Comparison of ENCODE assay signal across 9 cellular contexts in the genomic region with DNA sequence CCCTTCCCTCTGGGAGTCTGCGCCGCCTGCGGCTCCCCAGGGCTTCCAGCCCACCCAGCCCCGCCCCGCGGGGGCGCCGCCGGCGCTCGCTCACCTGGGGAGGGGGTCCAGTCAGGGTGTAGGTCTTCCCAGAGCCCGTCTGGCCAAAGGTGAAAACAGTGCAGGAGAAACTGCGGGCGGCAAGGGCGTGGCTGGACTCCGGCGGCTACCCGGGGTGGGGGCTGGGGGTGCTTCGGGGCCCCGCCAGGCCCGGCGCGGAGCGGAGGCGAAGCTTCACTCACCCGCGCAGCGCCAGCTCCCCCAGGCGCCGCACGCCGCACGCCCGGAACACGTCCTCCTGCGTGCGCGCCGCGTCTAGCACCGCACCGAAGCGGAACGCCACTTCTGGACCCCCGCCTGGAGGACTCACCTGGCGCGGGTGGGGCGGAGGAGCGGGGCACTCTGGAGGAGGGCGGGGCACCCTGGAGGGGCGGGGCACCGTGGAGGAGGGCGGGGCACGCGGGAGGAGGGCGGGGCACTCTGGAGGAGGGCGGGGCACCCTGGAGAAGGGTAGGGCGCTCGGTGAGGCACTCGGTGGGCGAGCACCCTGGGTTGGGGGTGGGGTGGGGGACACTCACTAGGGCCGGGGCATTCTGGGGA. TPM values are rescaled to one million over a fixed set of nuclear protein-coding genes. Genes with fewer than 3 reads are reported as not detected.
DNase-seq lines count a peak whose midpoint lies in the region; ATAC-seq and TF ChIP-seq lines count a peak whose summit lies in the region.
"Had no signal": no experiment of that assay in that cellular context is flagged by ENCODE, and none has a peak within 500 bp of the region (broad histone marks: within the 10 kb centered on the region; RNA-seq: fewer than 3 reads in every experiment).

No MANE protein-coding gene starts in this region.

- BruUV-seq in Panc1 (replicated peaks; lab: Mats Ljungman, UMichigan), result no TSS peak

- peak overlapping the region in 1 of 3 experiments; percentile 99 for H3K27ac Mint-ChIP-seq in nephron

- H3K27me3 ChIP-seq in GM23248 (replicated peaks; ENCODE audit: insufficient read depth) (no peaks in the 10 kb centered on the region; the same call in 1 of the 2 replicates), Panc1 (ENCODE audit: control insufficient read depth, insufficient read depth, low read length) (no peaks in the 10 kb centered on the region), esophagus squamous epithelium (peaks cover 0 to 62% (median 3%) of the 10 kb centered on the region in 4 donors)

- H3K27ac ChIP-seq in GM23248 (no peak overlapping the region), Panc1 (ENCODE audit: low read length) (no peak overlapping the region), esophagus squamous epithelium (no peak overlapping the region)

- POLR2A ChIA-PET in Panc1 (lab: Charles Lee), result no interaction called here

- H3K36me3 Mint-ChIP-seq in nephron (ENCODE audit: low read depth), result peaks cover 20% of the 10 kb centered on the region

- no peaks in the 10 kb centered on the region for H4K20me1 ChIP-seq in GM23248 (ENCODE audit: insufficient read depth)

- peaks cover 30% of the 10 kb centered on the region for H3K4me1 Mint-ChIP-seq in nephron

- intact Hi-C loops in Panc1 (cut with micrococcal nuclease; ENCODE audit: unreplicated experiment), result no loop called here
- intact Hi-C loops in esophagus squamous epithelium (cut with DNase I), result no loop called here

- H3K9me3 ChIP-seq in GM23248 (ENCODE audit: low read depth) (no peaks in the 10 kb centered on the region), Panc1 (ENCODE audit: control insufficient read depth, insufficient read depth, low read depth, low read length) (no peaks in the 10 kb centered on the region), esophagus squamous epithelium (peaks cover 0 to 13% (median 5%) of the 10 kb centered on the region in 3 donors)

- no peaks in the 10 kb centered on the region for H3K9me2 ChIP-seq in GM23248 (ENCODE audit: insufficient read depth)

- peaks cover 50% of the 10 kb centered on the region for H3K27me3 Mint-ChIP-seq in nephron (ENCODE audit: low read depth)

- H3K9me3 Mint-ChIP-seq in nephron, result peaks cover 14% of the 10 kb centered on the region

- H3K9ac ChIP-seq in GM23248, result no peak overlapping the region

- H3K4me2 ChIP-seq in GM23248 (ENCODE audit: unreplicated experiment), result peak overlapping the region; percentile 66

- H3F3A ChIP-seq in GM23248 (ENCODE audit: insufficient read depth), result no peaks in the 10 kb centered on the region

- TF ChIP-seq POLR2A in esophagus squamous epithelium (IDR thresholded peaks at IDR 0.05), result no peak

- peak overlapping the region; percentile 35; the same call in 1 of the 2 replicates for H2AFZ ChIP-seq in GM23248

- peak; percentile 75 for ATAC-seq in Panc1
- no peak for ATAC-seq in GM18861 (IDR thresholded peaks at IDR 0.05; ENCODE audit: unreplicated experiment)
- ATAC-seq in HG02870 (IDR thresholded peaks at IDR 0.05; ENCODE audit: unreplicated experiment), result no peak

- in situ Hi-C loops in GM23248 (cut with MboI), result no loop called here
- in situ Hi-C loops in Panc1 (cut with HindIII; ENCODE audit: low pct_unique_long_range_greater_than_20kb, low sequenced_read_pairs), result no loop called here

- no peaks in the 10 kb centered on the region for H3K79me2 ChIP-seq in GM23248 (ENCODE audit: insufficient read depth)

- peak; percentile 37 for DNase-seq in GM23248
- no peak for DNase-seq in Panc1 (ENCODE audit: low read depth, low spot score)
- no peak for DNase-seq in esophagus squamous epithelium (lab: John Stamatoyannopoulos, UW)
- DNase-seq in OCI-M1 (lab: John Stamatoyannopoulos, UW), result no peak
- no peak for DNase-seq in GOT3 (lab: John Stamatoyannopoulos, UW)

- no peak for TF ChIP-seq CTCF in Panc1 (IDR thresholded peaks at IDR 0.05)
- no peak for TF ChIP-seq CTCF in esophagus squamous epithelium (IDR thresholded peaks at IDR 0.05)
- no peak for TF ChIP-seq CTCF in nephron (IDR thresholded peaks at IDR 0.05; ENCODE audit: unreplicated experiment in 3 of 3)

- H3K4me3 Mint-ChIP-seq in nephron, result peak overlapping the region in 2 of 3 experiments; percentile 90 to 91

- H3K36me3 ChIP-seq in GM23248 (ENCODE audit: low read depth) (no peaks in the 10 kb centered on the region), Panc1 (ENCODE audit: control insufficient read depth, insufficient read depth, low read length) (no peaks in the 10 kb centered on the region), esophagus squamous epithelium (no peaks in the 10 kb centered on the region)

- peak overlapping the region; percentile 59 for H3K4me3 ChIP-seq in GM23248
- peak overlapping the region; percentile 36 to 46 for H3K4me3 ChIP-seq in Panc1 (ENCODE audit: low read depth in 2 of 2, low read length in 2 of 2)
- H3K4me3 ChIP-seq in esophagus squamous epithelium, result peak overlapping the region; percentile 19 to 70 (median 42)

- WGBS in GM23248 (ENCODE audit: low coverage in 1 of 2, low lambda C conversion rate in 2 of 2, missing lambda C conversion rate in 2 of 2), 2 experiments, result 4 to 5% methylated on average over 35 to 61 of the region's 62 CpGs
- 7% methylated on average over 3 of the region's 62 CpGs; no CpG with 5 or more reads in 1 of the 2 donors for WGBS in esophagus squamous epithelium, 2 donors

- H3K4me1 ChIP-seq in GM23248 (ENCODE audit: insufficient read depth), result no peaks in the 10 kb centered on the region
- H3K4me1 ChIP-seq in Panc1 (ENCODE audit: control insufficient read depth, insufficient read depth, low read length), result no peaks in the 10 kb centered on the region
- peaks cover 4 to 22% (median 10%) of the 10 kb centered on the region in 3 donors for H3K4me1 ChIP-seq in esophagus squamous epithelium

- CTCF ChIA-PET in Panc1 (lab: Charles Lee), result no interaction called here

RNA-seq across cellular contexts. Expression of gene KIF12, which starts 1.0 kb away (rescaled TPM):
- total RNA-seq in GM23248 (2014; rRNA removed; shearing (Covaris generic)), result not detected in 2 replicates
- not detected in 2 replicates for polyA plus RNA-seq in GM23248 (2016; fragmentation: Nextera tagmentation; extraction: Ambion mirVana)
- total RNA-seq in Panc1 (2021; ENCODE audit: unreplicated experiment), result 0.87 TPM
- 1.4 TPM for polyA plus RNA-seq in Panc1 (2012; ENCODE audit: insufficient read length)
- 1 to 10 TPM in 1 of 4 donors, not detected in 3; 1.2 TPM for total RNA-seq in esophagus squamous epithelium
- total RNA-seq: LHCN-M2 had no signal

RNA-seq across cellular contexts. Expression of gene AMBP, which starts 20.0 kb away (rescaled TPM):
- total RNA-seq in GM23248 (2014; rRNA removed; shearing (Covaris generic)), result not detected in 2 replicates
- polyA plus RNA-seq in GM23248 (2016; fragmentation: Nextera tagmentation; extraction: Ambion mirVana), result not detected in 2 replicates
- 1.7 TPM for total RNA-seq in Panc1 (2021; ENCODE audit: unreplicated experiment)
- polyA plus RNA-seq in Panc1 (2012; ENCODE audit: insufficient read length), result not detected
- 1 to 10 TPM in 1 of 4 donors, under 1 TPM in 1, not detected in 2; 0.19 to 2.5 TPM for total RNA-seq in esophagus squamous epithelium
- total RNA-seq: LHCN-M2 had no signal

RNA-seq across cellular contexts. Expression of gene COL27A1, which starts 57.2 kb away (rescaled TPM):
- total RNA-seq in GM23248 (2014; rRNA removed; shearing (Covaris generic)), result 2.3 and 3.9 TPM in 2 replicates
- polyA plus RNA-seq in GM23248 (2016; fragmentation: Nextera tagmentation; extraction: Ambion mirVana), result 1.0 and 1.6 TPM in 2 replicates
- total RNA-seq in Panc1 (2021; ENCODE audit: unreplicated experiment), result 5.1 TPM
- polyA plus RNA-seq in Panc1 (2012; ENCODE audit: insufficient read length), result 2.3 TPM
- total RNA-seq in esophagus squamous epithelium, result 10 to 100 TPM in 2 of 4 donors, 1 to 10 TPM in 2; 7.5 to 34.0 (median 12.0) TPM
